ENCODE assay signal across 9 cellular contexts in the genomic region with DNA sequence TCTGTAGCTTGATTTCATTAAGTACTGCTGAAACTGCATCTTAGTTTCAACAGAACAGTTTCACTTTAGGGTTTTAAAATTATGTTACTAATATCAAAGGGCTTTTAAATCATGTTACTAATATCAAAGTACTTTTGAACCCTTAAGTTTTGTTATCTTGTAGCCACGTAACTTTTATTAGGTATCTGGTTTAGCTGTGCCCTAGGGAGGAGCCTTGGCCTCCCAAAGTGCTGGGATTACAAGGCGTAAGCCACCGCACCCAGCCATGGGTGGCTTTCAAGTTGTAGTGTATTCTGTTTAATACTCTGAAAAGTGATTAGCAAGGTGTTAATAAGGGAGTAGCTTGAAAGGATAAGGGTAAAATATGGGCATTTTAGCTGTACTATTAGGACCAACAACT. TPM values are rescaled to one million over a fixed set of nuclear protein-coding genes. Genes with fewer than 3 reads are reported as not detected.
A peak's percentile ranks its signal among the peaks of the same experiment; 100 is the strongest.
DNase-seq lines count a peak whose midpoint lies in the region; ATAC-seq and TF ChIP-seq lines count a peak whose summit lies in the region.
"Had no signal": no experiment of that assay in that cellular context is flagged by ENCODE, and none has a peak within 500 bp of the region (broad histone marks: within the 10 kb centered on the region; RNA-seq: fewer than 3 reads in every experiment).

No MANE protein-coding gene starts in this region.

- no peaks in the 10 kb centered on the region for H3K9me2 ChIP-seq in PC-9 (ENCODE audit: insufficient read depth)

- POLR2A ChIA-PET in PC-9 (lab: Charles Lee; ENCODE audit: unreplicated experiment): interaction anchor here (0.6 kb wide), 1 partner anchor 293 kb away, joined by 6 read pairs; no protein-coding TSS in a partner anchor

- H3K27ac Mint-ChIP-seq in osteocyte (ENCODE audit: unreplicated experiment): no peak overlapping the region

- H3K4me1 Mint-ChIP-seq in osteocyte (ENCODE audit: unreplicated experiment): peaks cover 34% of the 10 kb centered on the region

- H3F3A ChIP-seq in PC-9 (ENCODE audit: insufficient read depth, low read depth): peaks cover 29% of the 10 kb centered on the region; the same call in 1 of the 2 replicates

- peaks cover 50% of the 10 kb centered on the region for H3K79me2 ChIP-seq in DND-41 (ENCODE audit: insufficient read depth, low read length)
- peaks cover 50% of the 10 kb centered on the region for H3K79me2 ChIP-seq in PC-9 (ENCODE audit: low read depth)

- peaks cover 28% of the 10 kb centered on the region; the same call in 1 of the 2 replicates for H4K20me1 ChIP-seq in DND-41 (ENCODE audit: insufficient read depth, low read length)
- peaks cover 45% of the 10 kb centered on the region for H4K20me1 ChIP-seq in PC-9 (ENCODE audit: insufficient read depth)

- H3K4me3 Mint-ChIP-seq in osteocyte (ENCODE audit: unreplicated experiment): peak overlapping the region; percentile 99

- H3K36me3 ChIP-seq in DND-41 (ENCODE audit: insufficient read depth, low read length) (peaks cover 41% of the 10 kb centered on the region), PC-9 (ENCODE audit: low read depth) (peaks cover 35% of the 10 kb centered on the region)

- peak overlapping the region; percentile 95 for H3K4me2 ChIP-seq in DND-41 (ENCODE audit: insufficient read depth, low read length)
- peak overlapping the region; percentile 92 for H3K4me2 ChIP-seq in PC-9

- CTCF ChIA-PET in PC-9 (lab: Charles Lee): interaction anchor here (0.6 kb wide), 4 partner anchors 118 to 425 kb away, joined by 4 to 13 read pairs (median 8); no protein-coding TSS in a partner anchor

- H3K27ac ChIP-seq in DND-41 (ENCODE audit: low read length) (peak overlapping the region; percentile 93; the same call in 1 of the 2 replicates), PC-9 (no peak overlapping the region), epithelial cell of prostate (peak overlapping the region; percentile 91)

- no peak for TF ChIP-seq CTCF in DND-41 (IDR thresholded peaks at IDR 0.05; ENCODE audit: borderline replicate concordance, extremely low read depth, low read length, poor library complexity, severe bottlenecking)
- no peak for TF ChIP-seq CTCF in PC-9 (conservative IDR thresholded peaks at IDR 0.05)
- no peak for TF ChIP-seq CTCF in osteocyte (IDR thresholded peaks at IDR 0.05)

- H3K9me3 Mint-ChIP-seq in osteocyte (ENCODE audit: unreplicated experiment): no peaks in the 10 kb centered on the region

- no peaks in the 10 kb centered on the region for H3K27me3 Mint-ChIP-seq in osteocyte (ENCODE audit: unreplicated experiment)

- peak overlapping the region; percentile 74; the same call in 1 of the 2 replicates for H3K9ac ChIP-seq in DND-41 (ENCODE audit: low read depth, low read length)

- intact Hi-C loops in PC-9 (cut with micrococcal nuclease; ENCODE audit: unreplicated experiment): loop anchor here (2.0 kb wide), 1 partner anchor 69 kb away; no protein-coding TSS in a partner anchor

- H3K36me3 Mint-ChIP-seq in osteocyte (ENCODE audit: unreplicated experiment): peaks cover 26% of the 10 kb centered on the region

- ATAC-seq in DND-41 (ENCODE audit: insufficient read depth, low read depth) (no peak), HG02981 (IDR thresholded peaks at IDR 0.05; ENCODE audit: unreplicated experiment) (no peak)

- H2AFZ ChIP-seq in DND-41 (ENCODE audit: low read depth, low read length) (no peak overlapping the region), PC-9 (no peak overlapping the region)

- no peak for DNase-seq in DND-41
- DNase-seq in PC-9: no peak
- DNase-seq in epithelial cell of prostate (ENCODE audit: low read depth, low spot score): no peak
- DNase-seq in osteocyte (ENCODE audit: extremely low spot score, unreplicated experiment): no peak
- no peak for DNase-seq in activated CD8-positive, alpha-beta memory T cell treated with anti-CD3 and anti-CD28 coated beads, Interleukin-2, amount 50 U/mL, for 4 hours
- DNase-seq in NCI-H774 (lab: John Stamatoyannopoulos, UW): no peak
- DNase-seq in NK-92 treated with Interleukin-12 subunit alpha and Interleukin-12 subunit beta, amount 100 ng/mL, for 24 hours (lab: John Stamatoyannopoulos, UW): no peak
- DNase-seq: NCI-H446 treated with DMSO at 0.1 percent for 48 hours had no signal

- no TSS peak for BruUV-seq in PC-9 (replicated peaks; lab: Mats Ljungman, UMichigan)

- H3K4me1 ChIP-seq in DND-41 (ENCODE audit: insufficient read depth, low read length): peaks cover 29% of the 10 kb centered on the region
- H3K4me1 ChIP-seq in PC-9 (replicated peaks; ENCODE audit: insufficient read depth): peaks cover 25% of the 10 kb centered on the region

- H3K4me3 ChIP-seq in DND-41 (ENCODE audit: low read depth in 1 of 2, low read length in 2 of 2): peak overlapping the region in 1 of 2 experiments; percentile 78; a peak in 1 of 4 replicates
- peak overlapping the region; percentile 86; the same call in 1 of the 2 replicates for H3K4me3 ChIP-seq in PC-9

- H3K27me3 ChIP-seq in DND-41 (ENCODE audit: insufficient read depth, low read length, poor library complexity) (no peaks in the 10 kb centered on the region), PC-9 (ENCODE audit: insufficient read depth, low read depth) (no peaks in the 10 kb centered on the region)

- H3K9me3 ChIP-seq in DND-41 (ENCODE audit: insufficient read depth, low read length, severe bottlenecking) (no peaks in the 10 kb centered on the region), PC-9 (ENCODE audit: insufficient read depth, low read depth) (no peaks in the 10 kb centered on the region)

RNA-seq across cellular contexts. Expression of gene KDM4A, which starts 2.0 kb away (rescaled TPM):
- total RNA-seq in PC-9 (2021): 76.3 and 86.0 TPM in 2 replicates
- total RNA-seq in osteocyte: 51.9 and 55.8 TPM in 2 replicates

RNA-seq across cellular contexts. Expression of gene ST3GAL3, which starts 55.4 kb away (rescaled TPM):
- 19.3 and 22.4 TPM in 2 replicates for total RNA-seq in PC-9 (2021)
- 23.5 and 26.4 TPM in 2 replicates for total RNA-seq in osteocyte
